8 cellular contexts compared by ENCODE assay signal in the genomic region with DNA sequence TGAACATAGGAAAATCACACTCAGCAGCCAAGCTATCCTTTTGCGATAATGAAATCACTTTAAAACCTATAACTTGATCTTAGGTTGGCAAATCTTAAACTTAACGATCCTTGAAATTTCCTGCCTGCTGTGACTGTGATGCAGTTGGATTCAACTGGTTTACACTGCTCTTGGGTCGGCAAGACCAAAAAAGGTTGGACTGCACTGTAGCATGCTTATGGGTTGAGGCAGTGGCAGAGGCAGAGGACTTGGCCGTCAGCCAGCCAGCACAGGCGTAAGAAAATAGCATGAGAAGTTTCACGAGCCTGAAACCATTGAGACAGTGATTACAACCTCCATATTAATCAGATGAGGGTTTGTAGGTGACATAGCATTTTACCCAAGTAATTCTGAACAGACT. TPM values are rescaled to one million over a fixed set of nuclear protein-coding genes. Genes with fewer than 3 reads are reported as not detected.
A peak's percentile ranks its signal among the peaks of the same experiment; 100 is the strongest.
DNase-seq lines count a peak whose midpoint lies in the region; ATAC-seq, FAIRE-seq and TF ChIP-seq lines count a peak whose summit lies in the region.

No MANE protein-coding gene starts in this region.

- no peaks in the 10 kb centered on the region for H3K36me3 Mint-ChIP-seq in glutamatergic neuron (ENCODE audit: unreplicated experiment)

- no peaks in the 10 kb centered on the region for H3K27me3 Mint-ChIP-seq in glutamatergic neuron (ENCODE audit: unreplicated experiment)

- DNase-seq in AG20443 (ENCODE audit: low spot score) = peak; percentile 85
- peak; percentile 43 for DNase-seq in NCI-H2196 (lab: John Stamatoyannopoulos, UW; ENCODE audit: unreplicated experiment)
- peak; percentile 82 for DNase-seq in fibroblast of gingiva (ENCODE audit: low read depth)
- peak; percentile 66 for DNase-seq in omental fat pad (ENCODE audit: low spot score)
- DNase-seq in NCI-H748 (lab: John Stamatoyannopoulos, UW; ENCODE audit: unreplicated experiment) = no peak
- no peak for DNase-seq in HTR-8/SVneo (ENCODE audit: insufficient read length, low spot score)
- no peak for DNase-seq in glutamatergic neuron

- peak; percentile 67 for ATAC-seq in omental fat pad (ENCODE audit: low FRiP score)
- ATAC-seq in GM21367 (IDR thresholded peaks at IDR 0.05; ENCODE audit: unreplicated experiment) = no peak

- peaks cover 11% of the 10 kb centered on the region for H3K4me1 Mint-ChIP-seq in glutamatergic neuron (ENCODE audit: low read depth, unreplicated experiment)

- no peak overlapping the region for H3K27ac Mint-ChIP-seq in glutamatergic neuron (ENCODE audit: unreplicated experiment)

- TF ChIP-seq CTCF in omental fat pad (IDR thresholded peaks at IDR 0.05) (no peak), glutamatergic neuron (IDR thresholded peaks at IDR 0.05; ENCODE audit: partially characterized antibody, unreplicated experiment) (no peak)

- no peak overlapping the region for H3K4me3 Mint-ChIP-seq in glutamatergic neuron (ENCODE audit: unreplicated experiment)

- no peak for FAIRE-seq in HTR-8/SVneo (lab: Jason Lieb, UNC)

- peaks cover 10% of the 10 kb centered on the region for H3K9me3 Mint-ChIP-seq in glutamatergic neuron (ENCODE audit: unreplicated experiment)

RNA-seq across cellular contexts. Expression of a gene that starts 21.4 kb away (rescaled TPM):
- total RNA-seq in omental fat pad = 100 to 1,000 TPM; 136 to 217 (median 175) TPM
- total RNA-seq in glutamatergic neuron (ENCODE audit: unreplicated experiment) = 633 TPM

Comparison
In these comparisons a context has a peak if more than half of its experiments do, and no peak if none do; other contexts are left out.
1. DNase-seq: peak in AG20443 (single experiment), NCI-H2196 (single experiment), fibroblast of gingiva (single experiment) and omental fat pad (single experiment); none in NCI-H748 (single experiment), HTR-8/SVneo (single experiment) and glutamatergic neuron (single experiment).